17 cellular contexts compared by ENCODE assay signal in the genomic region with DNA sequence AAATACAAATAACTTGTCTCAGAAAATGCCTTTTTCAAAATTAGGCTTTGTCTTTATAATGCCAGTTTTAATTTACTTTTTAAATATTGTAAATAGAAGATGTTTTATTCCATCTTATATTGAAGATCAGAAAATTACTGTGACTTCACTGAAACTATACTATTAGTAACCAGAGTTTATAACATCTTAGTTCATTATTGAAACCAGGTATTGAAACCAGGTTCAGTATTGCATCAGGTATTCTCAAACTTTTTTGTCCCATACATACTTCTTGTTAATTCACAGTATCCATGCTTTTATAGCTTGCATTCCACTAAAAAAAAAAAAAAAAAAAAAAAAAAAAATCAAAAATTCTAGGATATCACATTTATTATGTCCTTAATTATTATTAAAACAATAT.
DNase-seq lines count a peak whose midpoint lies in the region; ATAC-seq and FAIRE-seq lines count a peak whose summit lies in the region.
"Had no signal": no experiment of that assay in that cellular context is flagged by ENCODE, and none has a peak within 500 bp of the region (broad histone marks: within the 10 kb centered on the region; RNA-seq: fewer than 3 reads in every experiment).

No MANE protein-coding gene starts in this region.

- no peak overlapping the region for H3K4me3 Mint-ChIP-seq in activated T-helper 17 cell treated with anti-CD3 and anti-CD28 coated beads, Interleukin-2, amount 50 U/mL, for 72 hours
- H3K4me3 Mint-ChIP-seq: CD4-positive, alpha-beta memory T cell; HFFc6 had no signal

- H3K4me1 Mint-ChIP-seq in activated T-helper 17 cell treated with anti-CD3 and anti-CD28 coated beads, Interleukin-2, amount 50 U/mL, for 72 hours, result no peaks in the 10 kb centered on the region
- H3K4me1 Mint-ChIP-seq: CD4-positive, alpha-beta memory T cell had no signal

- no peaks in the 10 kb centered on the region for H3K36me3 Mint-ChIP-seq in activated T-helper 17 cell treated with anti-CD3 and anti-CD28 coated beads, Interleukin-2, amount 50 U/mL, for 72 hours (ENCODE audit: low read depth)
- H3K36me3 Mint-ChIP-seq: CD4-positive, alpha-beta memory T cell had no signal

- DNase-seq in cerebellar nuclear complex (lab: John Stamatoyannopoulos, UW) (no peak), cerebellar cortex (ENCODE audit: low spot score) (no peak)
- DNase-seq: BE2C; CD4-positive, alpha-beta memory T cell; DMS79; GOT3; HFFc6 had no signal

- peak; percentile 55 for FAIRE-seq in endometrium (lab: Jason Lieb, UNC)
- FAIRE-seq: A204.1, GM12878, GM18507, HepG2, HTR-8/SVneo had no signal

- peak; percentile 86 for ATAC-seq in GM19351 (IDR thresholded peaks at IDR 0.05; ENCODE audit: unreplicated experiment)
- peak; percentile 67 for ATAC-seq in GM21723 (IDR thresholded peaks at IDR 0.05; ENCODE audit: unreplicated experiment)
- ATAC-seq in HG03159 (IDR thresholded peaks at IDR 0.05; ENCODE audit: unreplicated experiment), result peak; percentile 65
- ATAC-seq in activated T-helper 17 cell treated with anti-CD3 and anti-CD28 coated beads, Interleukin-2, amount 50 U/mL, for 72 hours (replicated peaks), result no peak
- ATAC-seq: GM12878, HepG2 had no signal

- no peaks in the 10 kb centered on the region for H3K9me3 Mint-ChIP-seq in activated T-helper 17 cell treated with anti-CD3 and anti-CD28 coated beads, Interleukin-2, amount 50 U/mL, for 72 hours
- H3K9me3 Mint-ChIP-seq: CD4-positive, alpha-beta memory T cell; HFFc6 had no signal

- no peak overlapping the region for H3K27ac Mint-ChIP-seq in activated T-helper 17 cell treated with anti-CD3 and anti-CD28 coated beads, Interleukin-2, amount 50 U/mL, for 72 hours
- H3K27ac Mint-ChIP-seq: CD4-positive, alpha-beta memory T cell; HFFc6 had no signal

- H3K27me3 Mint-ChIP-seq in activated T-helper 17 cell treated with anti-CD3 and anti-CD28 coated beads, Interleukin-2, amount 50 U/mL, for 72 hours, result peaks cover 19% of the 10 kb centered on the region
